Comparison of ENCODE assay signal across 9 cellular contexts in genomic region chr2:195575879-195576391, GRCh38.
DNase-seq lines count a peak whose midpoint lies in the region; ATAC-seq and TF ChIP-seq lines count a peak whose summit lies in the region.
"Had no signal": no experiment of that assay in that cellular context is flagged by ENCODE, and none has a peak within 500 bp of the region (broad histone marks: within the 10 kb centered on the region; RNA-seq: fewer than 3 reads in every experiment).

No MANE protein-coding gene starts in this region.

- DNase-seq in AG08396 (ENCODE audit: low spot score) (peak; percentile 71), NCI-H2171 (lab: John Stamatoyannopoulos, UW) (peak; percentile 39), mucosa of descending colon (no peak), nephron progenitor cell (no peak), NCI-H146 (lab: John Stamatoyannopoulos, UW) (no peak)
- DNase-seq in central memory CD8-positive, alpha-beta T cell (ENCODE audit: low spot score in 2 of 2), result no peak

- H3K4me1 Mint-ChIP-seq in central memory CD8-positive, alpha-beta T cell, result peaks cover 48% of the 10 kb centered on the region
- peaks cover under 1% of the 10 kb centered on the region for H3K4me1 Mint-ChIP-seq in nephron progenitor cell

- TF ChIP-seq CTCF in mucosa of descending colon (IDR thresholded peaks at IDR 0.05) (no peak), nephron progenitor cell (IDR thresholded peaks at IDR 0.05) (no peak)

- H3K4me3 Mint-ChIP-seq in central memory CD8-positive, alpha-beta T cell, result peak overlapping the region; percentile 45
- no peak overlapping the region for H3K4me3 Mint-ChIP-seq in nephron progenitor cell

- peak overlapping the region; percentile 79 for H3K27ac Mint-ChIP-seq in central memory CD8-positive, alpha-beta T cell (ENCODE audit: low read depth)
- H3K27ac Mint-ChIP-seq in nephron progenitor cell, result no peak overlapping the region

- no peaks in the 10 kb centered on the region for H3K9me3 ChIP-seq in mucosa of descending colon

- no peaks in the 10 kb centered on the region for H3K9me3 Mint-ChIP-seq in central memory CD8-positive, alpha-beta T cell
- H3K9me3 Mint-ChIP-seq in nephron progenitor cell, result peaks cover under 1% of the 10 kb centered on the region

- H3K27me3 Mint-ChIP-seq in central memory CD8-positive, alpha-beta T cell, result no peaks in the 10 kb centered on the region
- no peaks in the 10 kb centered on the region for H3K27me3 Mint-ChIP-seq in nephron progenitor cell (ENCODE audit: low read depth, poor library complexity)

- intact Hi-C loops in mucosa of descending colon (cut with DNase I, micrococcal nuclease), result loop anchor here in 1 of 2 donors (5.0 kb wide), 1 partner anchor 81 kb away; the partner anchor contains the start of gene SLC39A10

- H3K36me3 ChIP-seq in mucosa of descending colon (ENCODE audit: low read depth), result no peaks in the 10 kb centered on the region

- H3K36me3 Mint-ChIP-seq in central memory CD8-positive, alpha-beta T cell (ENCODE audit: insufficient read depth), result peaks cover 2% of the 10 kb centered on the region
- H3K36me3 Mint-ChIP-seq in nephron progenitor cell (ENCODE audit: low read depth), result no peaks in the 10 kb centered on the region

- H3K4me3 ChIP-seq in mucosa of descending colon, result no peak overlapping the region
- H3K4me3 ChIP-seq: skin epidermis had no signal

- peaks cover 4% of the 10 kb centered on the region for H3K4me1 ChIP-seq in mucosa of descending colon (ENCODE audit: low read depth)

- ATAC-seq in GM18498 (IDR thresholded peaks at IDR 0.05; ENCODE audit: unreplicated experiment) (peak; percentile 77), HG02798 (IDR thresholded peaks at IDR 0.05; ENCODE audit: poor library complexity, unreplicated experiment) (peak; percentile 79), mucosa of descending colon (peak; percentile 56)
- peak; percentile 65 for ATAC-seq in central memory CD8-positive, alpha-beta T cell (replicated peaks; ENCODE audit: extremely low read depth, poor library complexity, severe bottlenecking)

Comparison
In these comparisons a context has a peak if more than half of its experiments do, and no peak if none do; other contexts are left out.
1. DNase-seq: peak in AG08396 (single experiment) and NCI-H2171 (single experiment); none in central memory CD8-positive, alpha-beta T cell (0 of 2), mucosa of descending colon (0 of 3), nephron progenitor cell (single experiment) and NCI-H146 (single experiment).
2. Peak in every context shown above with its lines, with median percentiles within 50 percentile points of each other: ATAC-seq.